Comparison of ENCODE assay signal across 16 cellular contexts in the genomic region with DNA sequence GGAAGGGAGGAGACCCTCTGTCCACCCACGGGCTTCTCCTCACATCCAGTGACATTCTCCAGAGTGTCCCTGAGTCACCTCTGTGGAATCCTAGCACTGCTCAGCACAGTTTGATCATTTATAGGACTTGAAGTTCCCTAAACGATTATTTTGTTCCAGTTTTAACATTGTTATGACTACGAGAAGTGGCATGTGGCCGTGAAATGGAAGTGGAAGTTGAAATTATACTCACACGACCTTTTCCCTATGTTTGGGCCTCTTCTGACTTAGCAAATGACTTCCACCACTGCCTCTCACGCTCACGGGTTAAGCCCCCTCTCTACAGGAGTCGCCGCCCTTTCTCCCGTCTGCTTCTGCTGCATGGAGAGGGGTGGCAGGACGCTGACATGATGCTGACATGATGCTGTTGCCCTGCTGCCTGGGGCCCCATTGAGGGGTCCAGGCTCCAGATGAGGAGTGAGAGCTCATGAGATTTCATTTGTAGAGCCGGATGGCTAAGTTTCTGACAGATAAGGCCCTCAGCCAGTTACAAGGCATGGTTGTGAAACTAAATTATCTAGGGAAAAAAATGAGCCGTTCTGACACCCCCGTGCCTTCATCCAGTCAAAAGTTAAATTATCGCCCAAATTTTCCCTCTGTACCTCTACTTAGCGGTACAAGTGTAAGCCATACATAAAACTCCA.
DNase-seq lines count a peak whose midpoint lies in the region; ATAC-seq, FAIRE-seq and TF ChIP-seq lines count a peak whose summit lies in the region.
"Had no signal": no experiment of that assay in that cellular context is flagged by ENCODE, and none has a peak within 500 bp of the region (broad histone marks: within the 10 kb centered on the region; RNA-seq: fewer than 3 reads in every experiment).

No MANE protein-coding gene starts in this region.

- DNase-seq in Daoy (ENCODE audit: low read depth) (peak; percentile 23), astrocyte (ENCODE audit: low read depth) (peak; percentile 37), left ventricle myocardium superior (no peak), renal cortical epithelial cell (ENCODE audit: low read depth) (peak; percentile 68), H54 (ENCODE audit: insufficient read length, low spot score) (no peak), amniotic stem cell (lab: John Stamatoyannopoulos, UW) (no peak)
- no peak for DNase-seq in CD4-positive, alpha-beta memory T cell
- no peak for DNase-seq in activated CD4-positive, alpha-beta T cell treated with anti-CD3 and anti-CD28 coated beads, Interleukin-2, amount 10 ng/mL, durations not matched to agents 24 days and 14 days
- DNase-seq: activated naive CD8-positive, alpha-beta T cell treated with anti-CD3 and anti-CD28 coated beads, Interleukin-2, amount 50 U/mL, for 24 hours; C1 segment of cervical spinal cord; endodermal cell; NCI-H1694 treated with DMSO at 0.1 percent for 48 hours; NK-92 treated with Interleukin-12 subunit alpha and Interleukin-12 subunit beta, amount 100 ng/mL, for 24 hours; stimulated activated CD4-positive, alpha-beta T cell treated with anti-CD3 and anti-CD28 coated beads, Interleukin-4, amount 100 ng/mL, for 4 hours had no signal

- peak; percentile 82 for ATAC-seq in left ventricle myocardium superior
- ATAC-seq: activated naive CD8-positive, alpha-beta T cell treated with anti-CD3 and anti-CD28 coated beads, Interleukin-2, amount 50 U/mL, for 24 hours had no signal

- H3K4me3 Mint-ChIP-seq in astrocyte (ENCODE audit: unreplicated experiment), result no peak overlapping the region
- peak overlapping the region in 1 of 8 donors; percentile 17 for H3K4me3 Mint-ChIP-seq in CD4-positive, alpha-beta memory T cell
- no peak overlapping the region for H3K4me3 Mint-ChIP-seq in activated CD4-positive, alpha-beta T cell treated with anti-CD3 and anti-CD28 coated beads, Interleukin-2, amount 10 ng/mL, durations not matched to agents 24 days and 14 days
- H3K4me3 Mint-ChIP-seq: activated naive CD8-positive, alpha-beta T cell treated with anti-CD3 and anti-CD28 coated beads, Interleukin-2, amount 50 U/mL, for 24 hours; endodermal cell; neural crest cell; T-helper 1 cell treated with Interleukin-12 subunit alpha and Interleukin-12 subunit beta and Interleukin-4 antibody, amounts not matched to agents 30 μg/mL and 1 μg/mL, for 36 hours had no signal

- CTCF ChIA-PET in CD4-positive, alpha-beta memory T cell (lab: Charles Lee; ENCODE audit: partially characterized antibody), result no interaction called here

- peaks cover 6% of the 10 kb centered on the region for H3K9me3 Mint-ChIP-seq in astrocyte (ENCODE audit: unreplicated experiment)
- peaks cover 0 to 3% (median 0%) of the 10 kb centered on the region in 8 donors for H3K9me3 Mint-ChIP-seq in CD4-positive, alpha-beta memory T cell
- no peaks in the 10 kb centered on the region for H3K9me3 Mint-ChIP-seq in activated CD4-positive, alpha-beta T cell treated with anti-CD3 and anti-CD28 coated beads, Interleukin-2, amount 10 ng/mL, durations not matched to agents 24 days and 14 days
- H3K9me3 Mint-ChIP-seq: T-helper 1 cell treated with Interleukin-12 subunit alpha and Interleukin-12 subunit beta and Interleukin-4 antibody, amounts not matched to agents 30 μg/mL and 1 μg/mL, for 36 hours had no signal

- H3K27me3 Mint-ChIP-seq in astrocyte (ENCODE audit: low read depth, unreplicated experiment), result no peaks in the 10 kb centered on the region
- peaks cover 10 to 11% of the 10 kb centered on the region in 2 donors for H3K27me3 Mint-ChIP-seq in CD4-positive, alpha-beta memory T cell
- peaks cover 9% of the 10 kb centered on the region for H3K27me3 Mint-ChIP-seq in activated CD4-positive, alpha-beta T cell treated with anti-CD3 and anti-CD28 coated beads, Interleukin-2, amount 10 ng/mL, durations not matched to agents 24 days and 14 days

- no peaks in the 10 kb centered on the region for H4K20me1 ChIP-seq in astrocyte (ENCODE audit: insufficient read depth, low read length)

- no peak for FAIRE-seq in astrocyte (lab: Jason Lieb, UNC)
- no peak for FAIRE-seq in H54 (lab: Jason Lieb, UNC)

- H3K4me2 ChIP-seq in astrocyte (ENCODE audit: low read length), result peak overlapping the region; percentile 24

- H3K36me3 ChIP-seq in astrocyte (ENCODE audit: insufficient read depth, low read length), result no peaks in the 10 kb centered on the region
- no peaks in the 10 kb centered on the region for H3K36me3 ChIP-seq in CD4-positive, alpha-beta memory T cell (ENCODE audit: insufficient read depth, low read length)

- H3K27me3 ChIP-seq in astrocyte (ENCODE audit: insufficient read depth, low read length), result no peaks in the 10 kb centered on the region
- H3K27me3 ChIP-seq in CD4-positive, alpha-beta memory T cell (ENCODE audit: insufficient read depth, low read length), result no peaks in the 10 kb centered on the region

- no peak for TF ChIP-seq POLR2A in H54 (IDR thresholded peaks at IDR 0.05; ENCODE audit: low read depth, low read length)

- peaks cover 15% of the 10 kb centered on the region for H3K4me1 Mint-ChIP-seq in astrocyte (ENCODE audit: low read depth, unreplicated experiment)
- peaks cover 0 to 2% (median under 1%) of the 10 kb centered on the region in 4 donors for H3K4me1 Mint-ChIP-seq in CD4-positive, alpha-beta memory T cell
- H3K4me1 Mint-ChIP-seq in activated CD4-positive, alpha-beta T cell treated with anti-CD3 and anti-CD28 coated beads, Interleukin-2, amount 10 ng/mL, durations not matched to agents 24 days and 14 days, result no peaks in the 10 kb centered on the region
- H3K4me1 Mint-ChIP-seq: activated naive CD8-positive, alpha-beta T cell treated with anti-CD3 and anti-CD28 coated beads, Interleukin-2, amount 50 U/mL, for 24 hours had no signal

- no peak overlapping the region for H3K9ac ChIP-seq in astrocyte (ENCODE audit: low read length)

- peak overlapping the region; percentile 92 for H3K27ac Mint-ChIP-seq in astrocyte (ENCODE audit: unreplicated experiment)
- no peak overlapping the region for H3K27ac Mint-ChIP-seq in CD4-positive, alpha-beta memory T cell
- no peak overlapping the region for H3K27ac Mint-ChIP-seq in activated CD4-positive, alpha-beta T cell treated with anti-CD3 and anti-CD28 coated beads, Interleukin-2, amount 10 ng/mL, durations not matched to agents 24 days and 14 days
- H3K27ac Mint-ChIP-seq: activated naive CD8-positive, alpha-beta T cell treated with anti-CD3 and anti-CD28 coated beads, Interleukin-2, amount 50 U/mL, for 24 hours; endodermal cell; T-helper 1 cell treated with Interleukin-12 subunit alpha and Interleukin-12 subunit beta and Interleukin-4 antibody, amounts not matched to agents 30 μg/mL and 1 μg/mL, for 36 hours had no signal

- H2AFZ ChIP-seq in astrocyte (ENCODE audit: low read depth, low read length), result peak overlapping the region; percentile 43

- H3K36me3 Mint-ChIP-seq in astrocyte (ENCODE audit: low read depth, unreplicated experiment), result no peaks in the 10 kb centered on the region
- no peaks in the 10 kb centered on the region for H3K36me3 Mint-ChIP-seq in CD4-positive, alpha-beta memory T cell
- no peaks in the 10 kb centered on the region for H3K36me3 Mint-ChIP-seq in activated CD4-positive, alpha-beta T cell treated with anti-CD3 and anti-CD28 coated beads, Interleukin-2, amount 10 ng/mL, durations not matched to agents 24 days and 14 days (ENCODE audit: low read depth)

- no peak for TF ChIP-seq CTCF in astrocyte (IDR thresholded peaks at IDR 0.05; ENCODE audit: insufficient read depth, low read depth, low read length)

- peaks cover 3% of the 10 kb centered on the region for H3K9me3 ChIP-seq in astrocyte (ENCODE audit: insufficient read depth, low read depth, low read length)
- H3K9me3 ChIP-seq in CD4-positive, alpha-beta memory T cell (ENCODE audit: control insufficient read depth in 1 of 2, low read length in 2 of 2), result no peaks in the 10 kb centered on the region

- no peak overlapping the region for H3K4me3 ChIP-seq in astrocyte (ENCODE audit: insufficient read depth, low read depth, low read length)
- no peak overlapping the region for H3K4me3 ChIP-seq in CD4-positive, alpha-beta memory T cell (ENCODE audit: low read length in 2 of 2)

- H3K4me1 ChIP-seq in astrocyte (ENCODE audit: insufficient read depth, low read length), result peaks cover 12% of the 10 kb centered on the region
- H3K4me1 ChIP-seq in CD4-positive, alpha-beta memory T cell (ENCODE audit: insufficient read depth, low read length), result no peaks in the 10 kb centered on the region

- POLR2A ChIA-PET in CD4-positive, alpha-beta memory T cell (lab: Charles Lee; ENCODE audit: partially characterized antibody), result no interaction called here

- H3K79me2 ChIP-seq in astrocyte (ENCODE audit: insufficient read depth, low read length), result no peaks in the 10 kb centered on the region

- no peak overlapping the region for H3K27ac ChIP-seq in astrocyte (ENCODE audit: low read depth, low read length)
- no peak overlapping the region for H3K27ac ChIP-seq in CD4-positive, alpha-beta memory T cell (ENCODE audit: low read depth, low read length)

- intact Hi-C loops in left ventricle myocardium superior (cut with micrococcal nuclease), result no loop called here
- intact Hi-C loops in CD4-positive, alpha-beta memory T cell (cut with micrococcal nuclease), result no loop called here
- intact Hi-C loops in activated CD4-positive, alpha-beta T cell treated with anti-CD3 and anti-CD28 coated beads, Interleukin-2, amount 10 ng/mL, durations not matched to agents 24 days and 14 days (cut with micrococcal nuclease), result no loop called here

Comparison
In these comparisons a context has a peak if more than half of its experiments do, and no peak if none do; other contexts are left out.
1. DNase-seq: peak in Daoy (single experiment), astrocyte (single experiment) and renal cortical epithelial cell (single experiment); none in left ventricle myocardium superior (single experiment), CD4-positive, alpha-beta memory T cell (0 of 5), H54 (single experiment), activated CD4-positive, alpha-beta T cell treated with anti-CD3 and anti-CD28 coated beads, Interleukin-2, amount 10 ng/mL, durations not matched to agents 24 days and 14 days (single experiment) and amniotic stem cell (single experiment).